8 cellular contexts compared by ENCODE assay signal in genomic region chr2:178478102-178478441, GRCh38. TPM values are rescaled to one million over a fixed set of nuclear protein-coding genes. Genes with fewer than 3 reads are reported as not detected.
DNase-seq lines count a peak whose midpoint lies in the region; ATAC-seq and TF ChIP-seq lines count a peak whose summit lies in the region.

No MANE protein-coding gene starts in this region.

- peak overlapping the region; percentile 72 for H3K9ac ChIP-seq in HUES6 (ENCODE audit: low read length)

- 2 to 3% methylated on average over 10 of the region's 10 CpGs for WGBS in thyroid gland, 2 donors

- TF ChIP-seq POLR2A in thyroid gland (IDR thresholded peaks at IDR 0.05) = no peak

- H3K4me3 ChIP-seq in HUES6 (ENCODE audit: low read depth, low read length) (peak overlapping the region; percentile 72), ascending aorta (peak overlapping the region; percentile 77 to 89), left lung (peak overlapping the region; percentile 51 to 70), thyroid gland (replicated peaks in 1 of 3) (peak overlapping the region; percentile 43 to 63 (median 53))

- no peaks in the 10 kb centered on the region for H3K36me3 ChIP-seq in HUES6 (ENCODE audit: control insufficient read depth, insufficient read depth, low read length)
- H3K36me3 ChIP-seq in ascending aorta = no peaks in the 10 kb centered on the region
- no peaks in the 10 kb centered on the region for H3K36me3 ChIP-seq in left lung
- no peaks in the 10 kb centered on the region for H3K36me3 ChIP-seq in thyroid gland

- peaks cover 43% of the 10 kb centered on the region for H3K4me1 Mint-ChIP-seq in T-helper 2 cell treated with Interferon-gamma antibody and Interleukin-4, amounts not matched to agents 5 μg/mL and 100 μg/mL, for 36 hours (ENCODE audit: low read depth)

- H3K9me3 Mint-ChIP-seq in T-helper 2 cell treated with Interferon-gamma antibody and Interleukin-4, amounts not matched to agents 5 μg/mL and 100 μg/mL, for 36 hours = no peaks in the 10 kb centered on the region

- H3K9me3 ChIP-seq in HUES6 (ENCODE audit: control insufficient read depth, insufficient read depth, low read depth, low read length) = no peaks in the 10 kb centered on the region
- H3K9me3 ChIP-seq in ascending aorta = no peaks in the 10 kb centered on the region
- no peaks in the 10 kb centered on the region for H3K9me3 ChIP-seq in left lung
- no peaks in the 10 kb centered on the region for H3K9me3 ChIP-seq in thyroid gland

- no peak overlapping the region; the same call in 1 of the 2 replicates for H3K27ac ChIP-seq in HUES6 (ENCODE audit: low read depth, low read length)
- H3K27ac ChIP-seq in ascending aorta = peak overlapping the region; percentile 78 to 94
- H3K27ac ChIP-seq in left lung = peak overlapping the region; percentile 97 to 99
- H3K27ac ChIP-seq in thyroid gland = peak overlapping the region; percentile 95 to 97 (median 97)

- TF ChIP-seq CTCF in ascending aorta (IDR thresholded peaks at IDR 0.05) (no peak), left lung (IDR thresholded peaks at IDR 0.05) (no peak), thyroid gland (IDR thresholded peaks at IDR 0.05) (no peak)

- no peaks in the 10 kb centered on the region; the same call in 1 of the 2 replicates for H3K27me3 ChIP-seq in HUES6 (ENCODE audit: control insufficient read depth, insufficient read depth, low read length)
- no peaks in the 10 kb centered on the region for H3K27me3 ChIP-seq in ascending aorta
- no peaks in the 10 kb centered on the region for H3K27me3 ChIP-seq in left lung
- no peaks in the 10 kb centered on the region for H3K27me3 ChIP-seq in thyroid gland

- H3K4me1 ChIP-seq in HUES6 (ENCODE audit: control insufficient read depth, insufficient read depth, low read length) = peaks cover 15% of the 10 kb centered on the region
- H3K4me1 ChIP-seq in ascending aorta = peaks cover 0 to 22% of the 10 kb centered on the region in 2 donors
- H3K4me1 ChIP-seq in left lung = peaks cover 12 to 40% of the 10 kb centered on the region in 2 donors
- H3K4me1 ChIP-seq in thyroid gland = peaks cover 22 to 33% of the 10 kb centered on the region in 2 donors

- no peaks in the 10 kb centered on the region for H3K27me3 Mint-ChIP-seq in T-helper 2 cell treated with Interferon-gamma antibody and Interleukin-4, amounts not matched to agents 5 μg/mL and 100 μg/mL, for 36 hours (ENCODE audit: low read depth)

- ATAC-seq in left lung (no peak), GM18498 (IDR thresholded peaks at IDR 0.05; ENCODE audit: unreplicated experiment) (no peak)

- H3K36me3 Mint-ChIP-seq in T-helper 2 cell treated with Interferon-gamma antibody and Interleukin-4, amounts not matched to agents 5 μg/mL and 100 μg/mL, for 36 hours (ENCODE audit: low read depth) = peaks cover 6% of the 10 kb centered on the region

- H3K4me3 Mint-ChIP-seq in T-helper 2 cell treated with Interferon-gamma antibody and Interleukin-4, amounts not matched to agents 5 μg/mL and 100 μg/mL, for 36 hours = peak overlapping the region; percentile 91

- DNase-seq in T-helper 2 cell treated with Interferon-gamma antibody and Interleukin-4, amounts not matched to agents 5 μg/mL and 100 μg/mL, for 36 hours (ENCODE audit: low spot score) = peak; percentile 15
- no peak for DNase-seq in T-helper 2 cell
- DNase-seq in ascending aorta (ENCODE audit: low spot score in 2 of 2) = no peak
- DNase-seq in left lung = no peak
- DNase-seq in thyroid gland = peak; percentile 21 to 39
- no peak for DNase-seq in HUDEP-2 (lab: John Stamatoyannopoulos, UW; ENCODE audit: unreplicated experiment in 76 of 76)

- H3K27ac Mint-ChIP-seq in T-helper 2 cell treated with Interferon-gamma antibody and Interleukin-4, amounts not matched to agents 5 μg/mL and 100 μg/mL, for 36 hours = peak overlapping the region; percentile 95

- intact Hi-C loops in ascending aorta (cut with DNase I) (loop anchor here (1.0 to 10.0 kb wide), 3 partner anchors 27 to 1203 kb away; partner anchors contain the start of genes PJVK, PRKRA and RBM45), left lung (cut with DNase I) (no loop called here), thyroid gland (cut with DNase I) (no loop called here)

RNA-seq across cellular contexts. Expression of gene FKBP7, which starts 0.3 kb away (rescaled TPM):
- total RNA-seq in ascending aorta (7.7 TPM), left lung (10 to 100 TPM; 12.9 to 25.9 TPM), thyroid gland (10 to 100 TPM; 10.0 to 22.4 (median 16.5) TPM)

RNA-seq across cellular contexts. Expression of gene PLEKHA3, which starts 2.2 kb away (rescaled TPM):
- 4.8 TPM for total RNA-seq in ascending aorta
- 10 to 100 TPM; 30.3 to 35.7 TPM for total RNA-seq in left lung
- total RNA-seq in thyroid gland = 10 to 100 TPM; 12.3 to 23.5 (median 15.6) TPM

RNA-seq across cellular contexts. Expression of gene PJVK, which starts 26.9 kb away (rescaled TPM):
- total RNA-seq in ascending aorta = not detected
- total RNA-seq in left lung = 1 to 10 TPM; 2.0 to 2.7 TPM
- total RNA-seq in thyroid gland = 1 to 10 TPM; 3.0 to 7.3 (median 4.9) TPM

RNA-seq across cellular contexts. Expression of gene PRKRA, which starts 27.1 kb away (rescaled TPM):
- total RNA-seq in ascending aorta = 75.5 TPM
- total RNA-seq in left lung = 10 to 100 TPM; 45.2 to 45.4 TPM
- total RNA-seq in thyroid gland = 10 to 100 TPM; 54.9 to 72.2 (median 64.8) TPM

Comparison
In these comparisons a context has a peak if more than half of its experiments do, and no peak if none do; other contexts are left out.
1. DNase-seq: peak in T-helper 2 cell treated with Interferon-gamma antibody and Interleukin-4, amounts not matched to agents 5 μg/mL and 100 μg/mL, for 36 hours (single experiment) and thyroid gland (2 of 2); none in T-helper 2 cell (0 of 5), ascending aorta (0 of 2), left lung (0 of 2) and HUDEP-2 (0 of 76).
2. Peak in every context shown above with its lines, with median percentiles within 50 percentile points of each other: H3K4me3 ChIP-seq.